23 cellular contexts compared by ENCODE assay signal in genomic region chr1:166813508-166814223, GRCh38. TPM values are rescaled to one million over a fixed set of nuclear protein-coding genes. Genes with fewer than 3 reads are reported as not detected.
DNase-seq lines count a peak whose midpoint lies in the region; ATAC-seq and TF ChIP-seq lines count a peak whose summit lies in the region.
"Had no signal": no experiment of that assay in that cellular context is flagged by ENCODE, and none has a peak within 500 bp of the region (broad histone marks: within the 10 kb centered on the region; RNA-seq: fewer than 3 reads in every experiment).

No MANE protein-coding gene starts in this region.

- POLR2A ChIA-PET in PC-3 (lab: Charles Lee; ENCODE audit: unreplicated experiment): no interaction called here

- intact Hi-C loops in PC-3 (cut with micrococcal nuclease): no loop called here
- intact Hi-C loops in activated T-helper 2 cell treated with anti-CD3 and anti-CD28 coated beads, Interferon-gamma antibody, Interleukin-2, Interleukin-4, amounts not matched to agents 10 μg/mL and 5 μg/mL and 100 μg/mL, durations not matched to agents 14 hours and 24 hours and 36 hours (cut with micrococcal nuclease): no loop called here

- H3K27me3 Mint-ChIP-seq in HFFc6 (ENCODE audit: insufficient read depth): no peaks in the 10 kb centered on the region
- H3K27me3 Mint-ChIP-seq in activated T-helper 2 cell treated with anti-CD3 and anti-CD28 coated beads, Interferon-gamma antibody, Interleukin-2, Interleukin-4, amounts not matched to agents 10 μg/mL and 5 μg/mL and 100 μg/mL, durations not matched to agents 14 hours and 24 hours and 36 hours (ENCODE audit: low read depth): peaks cover 7% of the 10 kb centered on the region

- no peak for DNase-seq in HFFc6
- DNase-seq in PC-3: peak; percentile 7
- DNase-seq in kidney tubule cell (ENCODE audit: low spot score): peak; percentile 10
- no peak for DNase-seq in epidermal melanocyte (ENCODE audit: insufficient read length, low spot score)
- DNase-seq in activated T-helper 2 cell treated with anti-CD3 and anti-CD28 coated beads, Interferon-gamma antibody, Interleukin-2, Interleukin-4, amounts not matched to agents 10 μg/mL and 5 μg/mL and 100 μg/mL, durations not matched to agents 14 hours and 24 hours and 36 hours (ENCODE audit: low spot score): no peak
- DNase-seq in NOMO-1 treated with dmso at 0.1 percent for 144 hours (lab: John Stamatoyannopoulos, UW; ENCODE audit: unreplicated experiment): no peak
- DNase-seq in NOMO-1 treated with DMSO at 0.1 percent for 48 hours (lab: John Stamatoyannopoulos, UW; ENCODE audit: unreplicated experiment): no peak
- DNase-seq: activated CD4-positive, alpha-beta memory T cell treated with anti-CD3 and anti-CD28 coated beads, Interleukin-2, amount 10 ng/mL, durations not matched to agents 7 days and 5 days; activated naive CD4-positive, alpha-beta T cell treated with anti-CD3 and anti-CD28 coated beads for 36 hours; activated T-cell treated with anti-CD3 and anti-CD28 coated beads for 4 hours; CD4-positive, alpha-beta T cell; central memory CD4-positive, alpha-beta T cell; H7; KBM-7; naive thymus-derived CD8-positive, alpha-beta T cell; NCI-H1092; PC-9; stimulated activated naive CD8-positive, alpha-beta T cell treated with anti-CD3 and anti-CD28 coated beads, Interleukin-15, Interleukin-2, amounts not matched to agents 100 U/mL and 50 U/mL, for 24 hours; transverse colon had no signal

- no peaks in the 10 kb centered on the region for H3K9me2 ChIP-seq in PC-3 (replicated peaks; ENCODE audit: low read length)

- no peak overlapping the region for H3K9ac ChIP-seq in PC-3 (ENCODE audit: low read length)

- H3K27ac Mint-ChIP-seq in HFFc6: no peak overlapping the region
- no peak overlapping the region for H3K27ac Mint-ChIP-seq in activated T-helper 2 cell treated with anti-CD3 and anti-CD28 coated beads, Interferon-gamma antibody, Interleukin-2, Interleukin-4, amounts not matched to agents 10 μg/mL and 5 μg/mL and 100 μg/mL, durations not matched to agents 14 hours and 24 hours and 36 hours
- H3K27ac Mint-ChIP-seq: activated CD4-positive, alpha-beta memory T cell treated with anti-CD3 and anti-CD28 coated beads, Interleukin-2, amount 10 ng/mL, durations not matched to agents 7 days and 5 days; activated naive CD4-positive, alpha-beta T cell treated with anti-CD3 and anti-CD28 coated beads for 36 hours; CD4-positive, alpha-beta T cell; naive thymus-derived CD8-positive, alpha-beta T cell; WTC11 had no signal

- no peaks in the 10 kb centered on the region for H3K36me3 Mint-ChIP-seq in HFFc6 (ENCODE audit: low read depth)
- no peaks in the 10 kb centered on the region for H3K36me3 Mint-ChIP-seq in activated T-helper 2 cell treated with anti-CD3 and anti-CD28 coated beads, Interferon-gamma antibody, Interleukin-2, Interleukin-4, amounts not matched to agents 10 μg/mL and 5 μg/mL and 100 μg/mL, durations not matched to agents 14 hours and 24 hours and 36 hours (ENCODE audit: low read depth)
- H3K36me3 Mint-ChIP-seq: WTC11 had no signal

- H3K4me3 Mint-ChIP-seq in HFFc6: no peak overlapping the region
- H3K4me3 Mint-ChIP-seq in activated T-helper 2 cell treated with anti-CD3 and anti-CD28 coated beads, Interferon-gamma antibody, Interleukin-2, Interleukin-4, amounts not matched to agents 10 μg/mL and 5 μg/mL and 100 μg/mL, durations not matched to agents 14 hours and 24 hours and 36 hours (ENCODE audit: low read depth): no peak overlapping the region
- H3K4me3 Mint-ChIP-seq: activated CD4-positive, alpha-beta memory T cell treated with anti-CD3 and anti-CD28 coated beads, Interleukin-2, amount 10 ng/mL, durations not matched to agents 7 days and 5 days; activated naive CD4-positive, alpha-beta T cell treated with anti-CD3 and anti-CD28 coated beads for 36 hours; CD4-positive, alpha-beta T cell; naive thymus-derived CD8-positive, alpha-beta T cell; WTC11 had no signal

- no peak overlapping the region for H2AFZ ChIP-seq in PC-3 (ENCODE audit: low read length)
- H2AFZ ChIP-seq: PC-9 had no signal

- H3K4me3 ChIP-seq in PC-3 (ENCODE audit: low read length): no peak overlapping the region
- H3K4me3 ChIP-seq: gastroesophageal sphincter, PC-9, transverse colon had no signal

- TF ChIP-seq CTCF in C4-2B (conservative IDR thresholded peaks at IDR 0.05) (peak; percentile 26), HFFc6 (IDR thresholded peaks at IDR 0.05) (peak; percentile 56), PC-3 (conservative IDR thresholded peaks at IDR 0.05; ENCODE audit: low read depth, low read length) (peak; percentile 44; the same call in 1 of the 2 replicates)

- BruUV-seq in PC-3 (replicated peaks; lab: Mats Ljungman, UMichigan): no TSS peak

- H3K79me2 ChIP-seq in PC-3 (ENCODE audit: low read length): no peaks in the 10 kb centered on the region

- H3F3A ChIP-seq in PC-3 (ENCODE audit: low read length, unreplicated experiment): no peaks in the 10 kb centered on the region

- H3K27ac ChIP-seq in C4-2B: no peak overlapping the region
- no peak overlapping the region for H3K27ac ChIP-seq in PC-3 (ENCODE audit: low read length)
- H3K27ac ChIP-seq: gastroesophageal sphincter, PC-9, transverse colon had no signal

- no peaks in the 10 kb centered on the region for H3K36me3 ChIP-seq in PC-3 (ENCODE audit: low read depth, low read length)
- H3K36me3 ChIP-seq: gastroesophageal sphincter, transverse colon had no signal

- H3K4me1 Mint-ChIP-seq in HFFc6 (ENCODE audit: low read depth): peaks cover 42% of the 10 kb centered on the region
- H3K4me1 Mint-ChIP-seq in activated T-helper 2 cell treated with anti-CD3 and anti-CD28 coated beads, Interferon-gamma antibody, Interleukin-2, Interleukin-4, amounts not matched to agents 10 μg/mL and 5 μg/mL and 100 μg/mL, durations not matched to agents 14 hours and 24 hours and 36 hours (ENCODE audit: low read depth): no peaks in the 10 kb centered on the region
- H3K4me1 Mint-ChIP-seq: activated CD4-positive, alpha-beta memory T cell treated with anti-CD3 and anti-CD28 coated beads, Interleukin-2, amount 10 ng/mL, durations not matched to agents 7 days and 5 days; naive thymus-derived CD8-positive, alpha-beta T cell had no signal

- no peaks in the 10 kb centered on the region for H4K20me1 ChIP-seq in PC-3 (ENCODE audit: low read length)

- H3K27me3 ChIP-seq in PC-3 (ENCODE audit: low read length): peaks cover 16% of the 10 kb centered on the region; the same call in 1 of the 2 replicates
- H3K27me3 ChIP-seq: transverse colon had no signal

- ATAC-seq in PC-3: no peak
- ATAC-seq: esophagus mucosa; gastroesophageal sphincter; naive thymus-derived CD8-positive, alpha-beta T cell; stimulated activated naive CD8-positive, alpha-beta T cell treated with anti-CD3 and anti-CD28 coated beads, Interleukin-15, Interleukin-2, amounts not matched to agents 100 U/mL and 50 U/mL, for 24 hours; WTC11 had no signal

- no peaks in the 10 kb centered on the region for H3K9me3 ChIP-seq in PC-3 (ENCODE audit: low read length)
- H3K9me3 ChIP-seq: gastroesophageal sphincter, transverse colon had no signal

- no peaks in the 10 kb centered on the region; the same call in 1 of the 2 replicates for H3K9me3 Mint-ChIP-seq in HFFc6
- peaks cover 3% of the 10 kb centered on the region for H3K9me3 Mint-ChIP-seq in activated T-helper 2 cell treated with anti-CD3 and anti-CD28 coated beads, Interferon-gamma antibody, Interleukin-2, Interleukin-4, amounts not matched to agents 10 μg/mL and 5 μg/mL and 100 μg/mL, durations not matched to agents 14 hours and 24 hours and 36 hours
- H3K9me3 Mint-ChIP-seq: activated CD4-positive, alpha-beta memory T cell treated with anti-CD3 and anti-CD28 coated beads, Interleukin-2, amount 10 ng/mL, durations not matched to agents 7 days and 5 days; activated naive CD4-positive, alpha-beta T cell treated with anti-CD3 and anti-CD28 coated beads for 36 hours; CD4-positive, alpha-beta T cell had no signal

- H3K4me1 ChIP-seq in PC-3 (ENCODE audit: insufficient read depth, low read length): no peaks in the 10 kb centered on the region
- H3K4me1 ChIP-seq: gastroesophageal sphincter had no signal

- no peak overlapping the region for H3K4me2 ChIP-seq in PC-3 (ENCODE audit: low read length)
- H3K4me2 ChIP-seq: PC-9 had no signal

- CTCF ChIA-PET in PC-3 (lab: Charles Lee): no interaction called here

RNA-seq across cellular contexts. Expression of gene POGK, which starts 25.6 kb away (rescaled TPM):
- total RNA-seq in HFFc6 (2021; fragmentation: NEBNext Ultra II Directional; extraction: Animal tissue kit (Norgen Biotek cat#: 25700)): 10 to 100 TPM; 27.6 to 36.3 (median 29.4) TPM
- total RNA-seq in PC-3 (2014; rRNA removed): 38.3 and 44.2 TPM in 2 replicates
- 46.6 and 49.7 TPM in 2 replicates for total RNA-seq in activated T-helper 2 cell treated with anti-CD3 and anti-CD28 coated beads, Interferon-gamma antibody, Interleukin-2, Interleukin-4, amounts not matched to agents 10 μg/mL and 5 μg/mL and 100 μg/mL, durations not matched to agents 14 hours and 24 hours and 36 hours

Comparison
In these comparisons a context has a peak if more than half of its experiments do, and no peak if none do; other contexts are left out.
1. DNase-seq: peak in PC-3 (single experiment) and kidney tubule cell (single experiment); none in HFFc6 (single experiment), epidermal melanocyte (single experiment), activated T-helper 2 cell treated with anti-CD3 and anti-CD28 coated beads, Interferon-gamma antibody, Interleukin-2, Interleukin-4, amounts not matched to agents 10 μg/mL and 5 μg/mL and 100 μg/mL, durations not matched to agents 14 hours and 24 hours and 36 hours (single experiment), NOMO-1 treated with dmso at 0.1 percent for 144 hours (single experiment) and NOMO-1 treated with DMSO at 0.1 percent for 48 hours (single experiment).
2. Peak in every context shown above with its lines, with median percentiles within 50 percentile points of each other: CTCF ChIP-seq.